Comparison of ENCODE assay signal across 11 cellular contexts in genomic region chr13:98652721-98653470, GRCh38.
DNase-seq lines count a peak whose midpoint lies in the region; ATAC-seq and TF ChIP-seq lines count a peak whose summit lies in the region.
"Had no signal": no experiment of that assay in that cellular context is flagged by ENCODE, and none has a peak within 500 bp of the region (broad histone marks: within the 10 kb centered on the region; RNA-seq: fewer than 3 reads in every experiment).

No MANE protein-coding gene starts in this region.

- WGBS in SK-N-SH (ENCODE audit: low lambda C conversion rate): 28% methylated on average over 4 of the region's 4 CpGs

- TF ChIP-seq CTCF in SK-N-SH (IDR thresholded peaks at IDR 0.05) (no peak), PC-9 (conservative IDR thresholded peaks at IDR 0.05) (no peak)

- H4K20me1 ChIP-seq in SK-N-SH (ENCODE audit: insufficient read depth) (no peaks in the 10 kb centered on the region), PC-9 (ENCODE audit: insufficient read depth) (no peaks in the 10 kb centered on the region)

- H3K36me3 ChIP-seq in SK-N-SH (replicated peaks in 1 of 2; ENCODE audit: control insufficient read depth in 1 of 2, insufficient read depth in 2 of 2, low read length in 1 of 2) (no peaks in the 10 kb centered on the region), PC-9 (ENCODE audit: low read depth) (no peaks in the 10 kb centered on the region), mucosa of stomach (ENCODE audit: control insufficient read depth, insufficient read depth, low read length) (no peaks in the 10 kb centered on the region)
- H3K36me3 ChIP-seq: heart left ventricle had no signal

- H3K9me2 ChIP-seq in SK-N-SH: no peaks in the 10 kb centered on the region
- H3K9me2 ChIP-seq in PC-9 (ENCODE audit: insufficient read depth): no peaks in the 10 kb centered on the region

- DNase-seq in SK-N-SH (no peak), PC-9 (no peak), nucleus accumbens (lab: John Stamatoyannopoulos, UW) (no peak)
- DNase-seq in activated effector memory CD4-positive, alpha-beta T cell treated with anti-CD3 and anti-CD28 coated beads, Interleukin-2, amount 50 U/mL, for 16 hours: no peak

- H3K9ac ChIP-seq in SK-N-SH: no peak overlapping the region
- H3K9ac ChIP-seq in mucosa of stomach (ENCODE audit: low read length): peak overlapping the region; percentile 1

- TF ChIP-seq RAD21 in SK-N-SH (IDR thresholded peaks at IDR 0.05; ENCODE audit: low read length): no peak

- intact Hi-C loops in PC-9 (cut with micrococcal nuclease; ENCODE audit: unreplicated experiment): loop anchor here (1.0 kb wide), 2 partner anchors 117 to 208 kb away; no protein-coding TSS in a partner anchor

- H3K79me2 ChIP-seq in SK-N-SH (ENCODE audit: insufficient read depth) (no peaks in the 10 kb centered on the region), PC-9 (ENCODE audit: low read depth) (0 out of 2 replicates have a peak, but pooled peaks cover 5% of the 10 kb centered on the region)

- H3K27ac ChIP-seq in SK-N-SH (ENCODE audit: low read depth in 2 of 2, low read length in 1 of 2) (no peak overlapping the region), PC-9 (peak overlapping the region; percentile 18; the same call in 1 of the 2 replicates)
- H3K27ac ChIP-seq: 22Rv1, heart left ventricle, SK-N-MC had no signal

- H3F3A ChIP-seq in SK-N-SH (replicated peaks; ENCODE audit: insufficient read depth) (no peaks in the 10 kb centered on the region), PC-9 (ENCODE audit: insufficient read depth, low read depth) (peaks cover 39% of the 10 kb centered on the region)

- H2AFZ ChIP-seq in SK-N-SH (ENCODE audit: low read depth): no peak overlapping the region
- 0 out of 2 replicates have a peak overlapping the region, but pooled peaks have one; percentile 31 for H2AFZ ChIP-seq in PC-9

- H3K27me3 ChIP-seq in SK-N-SH (ENCODE audit: insufficient read depth): no peaks in the 10 kb centered on the region
- no peaks in the 10 kb centered on the region for H3K27me3 ChIP-seq in PC-9 (ENCODE audit: insufficient read depth, low read depth)
- H3K27me3 ChIP-seq in mucosa of stomach (ENCODE audit: control insufficient read depth, insufficient read depth, low read length): no peaks in the 10 kb centered on the region
- H3K27me3 ChIP-seq: heart left ventricle had no signal

- H3K4me3 ChIP-seq in SK-N-SH (ENCODE audit: low read depth in 2 of 2, low read length in 1 of 2) (peak overlapping the region in 1 of 2 experiments; percentile 35; a peak in 1 of 4 replicates), PC-9 (no peak overlapping the region), mucosa of stomach (ENCODE audit: low read length) (no peak overlapping the region)
- H3K4me3 ChIP-seq: heart left ventricle, SK-N-MC had no signal

- H3K4me1 ChIP-seq in SK-N-SH (ENCODE audit: control insufficient read depth in 1 of 2, insufficient read depth in 2 of 2, low read depth in 1 of 2, low read length in 1 of 2): peaks cover 0 to 5% of the 10 kb centered on the region in 2 experiments; a peak in 2 of 4 replicates
- peaks cover 53% of the 10 kb centered on the region for H3K4me1 ChIP-seq in PC-9 (replicated peaks; ENCODE audit: insufficient read depth)
- peaks cover 47% of the 10 kb centered on the region for H3K4me1 ChIP-seq in mucosa of stomach (ENCODE audit: control insufficient read depth, insufficient read depth, low read length)

- ATAC-seq in SK-N-SH treated with all-trans-retinoic acid at 6 μM for 48 hours (peak; percentile 56), GM21717 (IDR thresholded peaks at IDR 0.05; ENCODE audit: unreplicated experiment) (peak; percentile 10), GM18511 (IDR thresholded peaks at IDR 0.05; ENCODE audit: unreplicated experiment) (no peak)

- no peak for TF ChIP-seq EP300 in SK-N-SH (IDR thresholded peaks at IDR 0.05; ENCODE audit: borderline replicate concordance in 1 of 2, low read depth in 1 of 2, low read length in 1 of 2)

- H3K4me2 ChIP-seq in SK-N-SH (no peak overlapping the region), PC-9 (peak overlapping the region; percentile 43)

- no peaks in the 10 kb centered on the region for H3K9me3 ChIP-seq in SK-N-SH
- H3K9me3 ChIP-seq in PC-9 (ENCODE audit: insufficient read depth, low read depth): no peaks in the 10 kb centered on the region
- H3K9me3 ChIP-seq in mucosa of stomach (ENCODE audit: control insufficient read depth, low read length): no peaks in the 10 kb centered on the region
- H3K9me3 ChIP-seq: heart left ventricle had no signal

- CTCF ChIA-PET in SK-N-SH (lab: Yijun Ruan, JAX) (interaction anchor here (0.5 to 10.6 kb wide), 69 partner anchors 9 to 797 kb away, joined by 3 to 164 read pairs (median 4); partner anchors contain the start of gene STK24), PC-9 (lab: Charles Lee) (interaction anchor here (0.5 to 2.2 kb wide), 8 partner anchors 20 to 441 kb away, joined by 3 to 11 read pairs (median 4); no protein-coding TSS in a partner anchor)

- no TSS peak for BruUV-seq in PC-9 (replicated peaks; lab: Mats Ljungman, UMichigan)

- POLR2A ChIA-PET in SK-N-SH (lab: Yijun Ruan, JAX) (no interaction called here), PC-9 (lab: Charles Lee; ENCODE audit: unreplicated experiment) (interaction anchor here (0.6 to 1.1 kb wide), 2 partner anchors 82 to 144 kb away, joined by 3 read pairs; no protein-coding TSS in a partner anchor)

TF ChIP-seq in SK-N-SH treated with all-trans-retinoic acid at 6 μM for 48 hours, 23 proteins besides CTCF, POLR2A, EP300 and RAD21 (continues in another document):
- TF ChIP-seq TSHZ2 (CRISPR knock-in tag; IDR thresholded peaks at IDR 0.05): no peak
- TF ChIP-seq GLIS3 (CRISPR knock-in tag; IDR thresholded peaks at IDR 0.05): no peak
- no peak for TF ChIP-seq ISL1 (CRISPR knock-in tag; IDR thresholded peaks at IDR 0.05)
- no peak for TF ChIP-seq SNAI2 (CRISPR knock-in tag; IDR thresholded peaks at IDR 0.05)

TF ChIP-seq in SK-N-SH, 30 proteins besides CTCF, POLR2A, EP300 and RAD21:
- TF ChIP-seq FOSL2 (IDR thresholded peaks at IDR 0.05; ENCODE audit: borderline replicate concordance, low read depth) (no peak), TEAD4 (IDR thresholded peaks at IDR 0.05; ENCODE audit: borderline replicate concordance, insufficient read depth) (no peak), PBX3 (IDR thresholded peaks at IDR 0.05) (no peak), ELF1 (IDR thresholded peaks at IDR 0.05) (no peak), GATA2 (CRISPR knock-in tag; IDR thresholded peaks at IDR 0.05) (no peak), JUND (IDR thresholded peaks at IDR 0.05) (no peak), NFIC (IDR thresholded peaks at IDR 0.05; ENCODE audit: borderline replicate concordance) (no peak), RXRA (IDR thresholded peaks at IDR 0.05; ENCODE audit: borderline replicate concordance, low read depth) (no peak), USF1 (IDR thresholded peaks at IDR 0.05; ENCODE audit: borderline replicate concordance, low read depth) (no peak), MAX (IDR thresholded peaks at IDR 0.05; ENCODE audit: low read depth) (no peak), FOXJ3 (CRISPR knock-in tag; IDR thresholded peaks at IDR 0.05) (no peak), NRF1 (IDR thresholded peaks at IDR 0.05; ENCODE audit: low read depth, low read length) (no peak), MXI1 (IDR thresholded peaks at IDR 0.05; ENCODE audit: low read depth, low read length) (no peak)
